23 cellular contexts compared by ENCODE assay signal in genomic region chr2:203880557-203881125, GRCh38. TPM values are rescaled to one million over a fixed set of nuclear protein-coding genes. Genes with fewer than 3 reads are reported as not detected.
DNase-seq lines count a peak whose midpoint lies in the region; ATAC-seq, FAIRE-seq and TF ChIP-seq lines count a peak whose summit lies in the region.
"Had no signal": no experiment of that assay in that cellular context is flagged by ENCODE, and none has a peak within 500 bp of the region (broad histone marks: within the 10 kb centered on the region; RNA-seq: fewer than 3 reads in every experiment).

No MANE protein-coding gene starts in this region.

- CTCF ChIA-PET in activated CD4-positive, alpha-beta T cell treated with anti-CD3 and anti-CD28 coated beads for 36 hours (lab: Charles Lee): interaction anchor here (1.2 kb wide), 1 partner anchor 62 kb away, joined by 3 read pairs; no protein-coding TSS in a partner anchor
- CTCF ChIA-PET in activated CD4-positive, alpha-beta T cell treated with anti-CD3 and anti-CD28 coated beads, Interleukin-2, amount 10 ng/mL, durations not matched to agents 7 days and 5 days (lab: Charles Lee): interaction anchor here (2.8 kb wide), 1 partner anchor 9 kb away, joined by 15 read pairs; no protein-coding TSS in a partner anchor

- TF ChIP-seq CTCF in bronchial epithelial cell (IDR thresholded peaks at IDR 0.05; ENCODE audit: insufficient read depth, low read length, severe bottlenecking) (no peak), thyroid gland (IDR thresholded peaks at IDR 0.05) (no peak)

- peaks cover 21% of the 10 kb centered on the region for H3K4me1 Mint-ChIP-seq in activated CD4-positive, alpha-beta T cell treated with anti-CD3 and anti-CD28 coated beads for 36 hours
- peaks cover 22% of the 10 kb centered on the region for H3K4me1 Mint-ChIP-seq in activated CD4-positive, alpha-beta T cell treated with anti-CD3 and anti-CD28 coated beads, Interleukin-2, amount 10 ng/mL, durations not matched to agents 7 days and 5 days
- H3K4me1 Mint-ChIP-seq: B cell, IgD-negative memory B cell had no signal

- FAIRE-seq in bronchial epithelial cell (lab: Jason Lieb, UNC): peak; percentile 18
- FAIRE-seq: GM12891, HTR-8/SVneo had no signal

- H3K4me1 ChIP-seq in thyroid gland: no peaks in the 10 kb centered on the region

- peaks cover 2% of the 10 kb centered on the region for H3K9me3 Mint-ChIP-seq in activated CD4-positive, alpha-beta T cell treated with anti-CD3 and anti-CD28 coated beads for 36 hours (ENCODE audit: low read depth)
- H3K9me3 Mint-ChIP-seq in activated CD4-positive, alpha-beta T cell treated with anti-CD3 and anti-CD28 coated beads, Interleukin-2, amount 10 ng/mL, durations not matched to agents 7 days and 5 days: no peaks in the 10 kb centered on the region
- H3K9me3 Mint-ChIP-seq: CD4-positive, alpha-beta T cell; IgD-negative memory B cell had no signal

- peak; percentile 18 for DNase-seq in activated CD4-positive, alpha-beta T cell treated with anti-CD3 and anti-CD28 coated beads for 36 hours
- no peak for DNase-seq in activated CD4-positive, alpha-beta T cell treated with anti-CD3 and anti-CD28 coated beads, Interleukin-2, amount 10 ng/mL, durations not matched to agents 7 days and 5 days
- DNase-seq in COR-L47 (lab: John Stamatoyannopoulos, UW) (peak; percentile 6), bronchial epithelial cell (ENCODE audit: low read depth) (no peak), pons (ENCODE audit: low spot score) (peak; percentile 30), thyroid gland (no peak), ecto neural progenitor cell (ENCODE audit: low spot score) (no peak)
- DNase-seq: CD4-positive, alpha-beta T cell; EL; GOT3; Kasumi-1; MG63; NCI-H1930; NCI-H345; NCI-H524 treated with DMSO at 0.1 percent for 48 hours; PC-9 had no signal

- intact Hi-C loops in activated CD4-positive, alpha-beta T cell treated with anti-CD3 and anti-CD28 coated beads for 36 hours (cut with DNase I, micrococcal nuclease): loop anchor here in 1 of 2 experiments (10.0 kb wide), 1 partner anchor 646 kb away; the partner anchor contains the start of gene CYP20A1
- intact Hi-C loops in thyroid gland (cut with DNase I): no loop called here

- 76 to 91% methylated on average over 7 of the region's 7 CpGs for WGBS in thyroid gland, 2 donors

- H3K9me3 ChIP-seq in thyroid gland: no peaks in the 10 kb centered on the region
- H3K9me3 ChIP-seq: MG63 had no signal

- no peak for TF ChIP-seq POLR2A in thyroid gland (IDR thresholded peaks at IDR 0.05)

- no peak overlapping the region for H3K27ac ChIP-seq in thyroid gland
- H3K27ac ChIP-seq: PC-9, RWPE1 had no signal

- H3K4me3 ChIP-seq in bronchial epithelial cell (ENCODE audit: low read depth, low read length) (no peak overlapping the region), thyroid gland (replicated peaks in 1 of 3) (no peak overlapping the region)
- H3K4me3 ChIP-seq: MG63, PC-9 had no signal

- H3K36me3 ChIP-seq in bronchial epithelial cell (ENCODE audit: control insufficient read depth, insufficient read depth, low read length) (no peaks in the 10 kb centered on the region), thyroid gland (no peaks in the 10 kb centered on the region)
- H3K36me3 ChIP-seq: MG63 had no signal

- no peak overlapping the region for H3K27ac Mint-ChIP-seq in activated CD4-positive, alpha-beta T cell treated with anti-CD3 and anti-CD28 coated beads for 36 hours
- no peak overlapping the region for H3K27ac Mint-ChIP-seq in activated CD4-positive, alpha-beta T cell treated with anti-CD3 and anti-CD28 coated beads, Interleukin-2, amount 10 ng/mL, durations not matched to agents 7 days and 5 days
- H3K27ac Mint-ChIP-seq: B cell; CD4-positive, alpha-beta T cell; IgD-negative memory B cell had no signal

- POLR2A ChIA-PET in activated CD4-positive, alpha-beta T cell treated with anti-CD3 and anti-CD28 coated beads for 36 hours (lab: Charles Lee): interaction anchor here (1.0 kb wide), 1 partner anchor 11 kb away, joined by 4 read pairs; no protein-coding TSS in a partner anchor
- POLR2A ChIA-PET in activated CD4-positive, alpha-beta T cell treated with anti-CD3 and anti-CD28 coated beads, Interleukin-2, amount 10 ng/mL, durations not matched to agents 7 days and 5 days (lab: Charles Lee): no interaction called here

- H3K4me3 Mint-ChIP-seq in activated CD4-positive, alpha-beta T cell treated with anti-CD3 and anti-CD28 coated beads for 36 hours: no peak overlapping the region
- no peak overlapping the region for H3K4me3 Mint-ChIP-seq in activated CD4-positive, alpha-beta T cell treated with anti-CD3 and anti-CD28 coated beads, Interleukin-2, amount 10 ng/mL, durations not matched to agents 7 days and 5 days
- H3K4me3 Mint-ChIP-seq: B cell; CD4-positive, alpha-beta T cell; IgD-negative memory B cell had no signal

- no peaks in the 10 kb centered on the region for H3K27me3 Mint-ChIP-seq in activated CD4-positive, alpha-beta T cell treated with anti-CD3 and anti-CD28 coated beads for 36 hours
- H3K27me3 Mint-ChIP-seq in activated CD4-positive, alpha-beta T cell treated with anti-CD3 and anti-CD28 coated beads, Interleukin-2, amount 10 ng/mL, durations not matched to agents 7 days and 5 days: no peaks in the 10 kb centered on the region
- H3K27me3 Mint-ChIP-seq: CD4-positive, alpha-beta T cell had no signal

- ATAC-seq in activated CD4-positive, alpha-beta T cell treated with anti-CD3 and anti-CD28 coated beads for 36 hours: peak; percentile 27
- ATAC-seq: HCT116 had no signal

- H3K27me3 ChIP-seq in bronchial epithelial cell (ENCODE audit: control insufficient read depth, insufficient read depth, low read length): peaks cover under 1% of the 10 kb centered on the region
- no peaks in the 10 kb centered on the region for H3K27me3 ChIP-seq in thyroid gland
- H3K27me3 ChIP-seq: MG63 had no signal

- H3K36me3 Mint-ChIP-seq in activated CD4-positive, alpha-beta T cell treated with anti-CD3 and anti-CD28 coated beads for 36 hours (ENCODE audit: low read depth): peaks cover 4% of the 10 kb centered on the region
- peaks cover 6% of the 10 kb centered on the region for H3K36me3 Mint-ChIP-seq in activated CD4-positive, alpha-beta T cell treated with anti-CD3 and anti-CD28 coated beads, Interleukin-2, amount 10 ng/mL, durations not matched to agents 7 days and 5 days (ENCODE audit: low read depth)

RNA-seq across cellular contexts. Expression of gene CTLA4, which starts 13.1 kb away (rescaled TPM):
- 100 to 1,000 TPM; 121 to 127 TPM for total RNA-seq in activated CD4-positive, alpha-beta T cell treated with anti-CD3 and anti-CD28 coated beads for 36 hours
- 10 to 100 TPM; 20.1 to 22.7 TPM for total RNA-seq in activated CD4-positive, alpha-beta T cell treated with anti-CD3 and anti-CD28 coated beads, Interleukin-2, amount 10 ng/mL, durations not matched to agents 7 days and 5 days
- total RNA-seq in bronchial epithelial cell (not detected in 2 replicates), thyroid gland (1 to 10 TPM in 1 of 4 donors, under 1 TPM in 1, not detected in 2; 0.33 to 1.5 TPM)
- total RNA-seq: A172, PC-9 had no signal

RNA-seq across cellular contexts. Expression of gene ICOS, which starts 55.9 kb away (rescaled TPM):
- 100 to 1,000 TPM; 133 to 161 TPM for total RNA-seq in activated CD4-positive, alpha-beta T cell treated with anti-CD3 and anti-CD28 coated beads for 36 hours
- 10 to 100 TPM; 52.0 to 63.6 TPM for total RNA-seq in activated CD4-positive, alpha-beta T cell treated with anti-CD3 and anti-CD28 coated beads, Interleukin-2, amount 10 ng/mL, durations not matched to agents 7 days and 5 days
- not detected in 2 replicates for total RNA-seq in bronchial epithelial cell
- 1 to 10 TPM in 2 of 4 donors, under 1 TPM in 1, not detected in 1; 0.59 to 1.2 (median 1.0) TPM for total RNA-seq in thyroid gland
- total RNA-seq: A172, B cell, PC-9 had no signal

Comparison
In these comparisons a context has a peak if more than half of its experiments do, and no peak if none do; other contexts are left out.
1. DNase-seq: peak in activated CD4-positive, alpha-beta T cell treated with anti-CD3 and anti-CD28 coated beads for 36 hours (single experiment), COR-L47 (single experiment) and pons (single experiment); none in activated CD4-positive, alpha-beta T cell treated with anti-CD3 and anti-CD28 coated beads, Interleukin-2, amount 10 ng/mL, durations not matched to agents 7 days and 5 days (single experiment), bronchial epithelial cell (single experiment), thyroid gland (0 of 2) and ecto neural progenitor cell (single experiment).
2. RNA of gene CTLA4, which starts 13.1 kb away (total RNA-seq): 121 to 127 TPM in activated CD4-positive, alpha-beta T cell treated with anti-CD3 and anti-CD28 coated beads for 36 hours and 20.1 to 22.7 TPM in activated CD4-positive, alpha-beta T cell treated with anti-CD3 and anti-CD28 coated beads, Interleukin-2, amount 10 ng/mL, durations not matched to agents 7 days and 5 days; 0.33 to 1.5 TPM in thyroid gland and not detected in bronchial epithelial cell; every median in the first group is over 4 times any median in the second.
3. RNA of gene ICOS, which starts 55.9 kb away (total RNA-seq): 133 to 161 TPM in activated CD4-positive, alpha-beta T cell treated with anti-CD3 and anti-CD28 coated beads for 36 hours and 52.0 to 63.6 TPM in activated CD4-positive, alpha-beta T cell treated with anti-CD3 and anti-CD28 coated beads, Interleukin-2, amount 10 ng/mL, durations not matched to agents 7 days and 5 days; 0.59 to 1.2 TPM in thyroid gland and not detected in bronchial epithelial cell; every median in the first group is over 10 times any median in the second.